1 cellular context compared by ENCODE assay signal in genomic region chr3:185822957-185823279, GRCh38.
TF ChIP-seq lines count a peak whose summit lies in the region.

No MANE protein-coding gene starts in this region.

TF ChIP-seq in WTC11, 78 proteins besides CTCF, POLR2A, EP300 and RAD21 (continued from another document):
- TF ChIP-seq MXD4 (CRISPR knock-in tag; IDR thresholded peaks at IDR 0.05; ENCODE audit: borderline replicate concordance) = no peak
